1 cellular context compared by ENCODE assay signal in genomic region chr3:179658584-179658983, GRCh38.
TF ChIP-seq lines count a peak whose summit lies in the region.

No MANE protein-coding gene starts in this region.

TF ChIP-seq in WTC11, 78 proteins besides CTCF, POLR2A, EP300 and RAD21 (continued from another document):
- no peak for TF ChIP-seq NR2C2 (CRISPR knock-in tag; IDR thresholded peaks at IDR 0.05)
- TF ChIP-seq TEAD4 (CRISPR knock-in tag; IDR thresholded peaks at IDR 0.05): no peak
- no peak for TF ChIP-seq TP53 (CRISPR knock-in tag; IDR thresholded peaks at IDR 0.05)
- no peak for TF ChIP-seq MYBL2 (CRISPR knock-in tag; IDR thresholded peaks at IDR 0.05)
- no peak for TF ChIP-seq ZNF232 (CRISPR knock-in tag; IDR thresholded peaks at IDR 0.05)
